Comparison of ENCODE assay signal across 9 cellular contexts in the genomic region with DNA sequence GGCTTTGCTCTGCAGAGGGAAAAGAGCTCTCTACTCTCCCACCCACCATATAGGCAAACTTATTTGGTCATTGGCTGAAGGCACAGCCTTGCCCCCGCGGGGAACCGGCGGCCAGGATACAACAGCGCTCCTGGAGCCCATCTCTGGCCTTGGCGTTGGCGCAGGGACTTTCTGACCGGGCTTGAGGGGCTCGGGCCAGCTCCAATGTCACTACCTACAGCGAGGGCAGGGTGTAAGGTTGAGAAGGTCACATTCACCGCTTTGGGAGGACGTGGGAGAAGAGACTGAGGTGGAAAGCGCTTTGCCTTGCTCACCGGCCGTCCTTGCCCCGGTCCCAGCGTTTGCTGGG. TPM values are rescaled to one million over a fixed set of nuclear protein-coding genes. Genes with fewer than 3 reads are reported as not detected.
DNase-seq lines count a peak whose midpoint lies in the region; FAIRE-seq and TF ChIP-seq lines count a peak whose summit lies in the region.
"Had no signal": no experiment of that assay in that cellular context is flagged by ENCODE, and none has a peak within 500 bp of the region (broad histone marks: within the 10 kb centered on the region; RNA-seq: fewer than 3 reads in every experiment).

No MANE protein-coding gene starts in this region.

- no peak for TF ChIP-seq CTCF in neural crest cell (conservative IDR thresholded peaks at IDR 0.05)

- peak overlapping the region; percentile 68 for H3K4me3 ChIP-seq in Jurkat, Clone E6-1 (ENCODE audit: low read length)
- H3K4me3 ChIP-seq in adipocyte (ENCODE audit: low read length): peak overlapping the region; percentile 52

- no peaks in the 10 kb centered on the region for H3K36me3 Mint-ChIP-seq in neural crest cell (ENCODE audit: low read depth)

- DNase-seq in NCI-H1417 (lab: John Stamatoyannopoulos, UW) (peak; percentile 30 to 95 (median 95)), NCI-H1417 treated with DMSO at 0.1 percent for 48 hours (lab: John Stamatoyannopoulos, UW) (no peak), adipocyte (ENCODE audit: low read depth) (no peak), neural crest cell (ENCODE audit: low read depth, low spot score) (peak; percentile 18), GM12891 (ENCODE audit: insufficient read length, low spot score) (no peak), COLO829 (ENCODE audit: low spot score) (no peak), DMS114 treated with DMSO at 0.1 percent for 48 hours (lab: John Stamatoyannopoulos, UW; ENCODE audit: unreplicated experiment) (no peak)
- DNase-seq in Jurkat, Clone E6-1 (ENCODE audit: low read depth, low spot score): no peak

- peaks cover 26% of the 10 kb centered on the region for H3K4me1 ChIP-seq in adipocyte (ENCODE audit: control insufficient read depth, insufficient read depth, low read length)

- H3K4me3 Mint-ChIP-seq in neural crest cell: peak overlapping the region; percentile 91

- no peaks in the 10 kb centered on the region for H3K9me3 Mint-ChIP-seq in neural crest cell

- H3K4me1 Mint-ChIP-seq in neural crest cell: peaks cover 64% of the 10 kb centered on the region

- TF ChIP-seq POLR2A in GM12891 (IDR thresholded peaks at IDR 0.05; ENCODE audit: low read depth, low read length): no peak

- peaks cover 97% of the 10 kb centered on the region for H3K27me3 Mint-ChIP-seq in neural crest cell (ENCODE audit: low read depth)

- H3K27me3 ChIP-seq in adipocyte (replicated peaks; ENCODE audit: control insufficient read depth, insufficient read depth, low read length): peaks cover 89% of the 10 kb centered on the region

- FAIRE-seq in GM12891 (lab: Jason Lieb, UNC): no peak

- H3K9ac ChIP-seq in adipocyte (ENCODE audit: low read length): no peak overlapping the region

- H3K9me3 ChIP-seq in adipocyte (ENCODE audit: control insufficient read depth, low read length): peaks cover 4% of the 10 kb centered on the region
- H3K9me3 ChIP-seq: gastroesophageal sphincter had no signal

- no peak overlapping the region for H3K27ac Mint-ChIP-seq in neural crest cell (ENCODE audit: unreplicated experiment)

- no peaks in the 10 kb centered on the region for H3K36me3 ChIP-seq in adipocyte (ENCODE audit: control insufficient read depth, insufficient read depth, low read length, severe bottlenecking)
- H3K36me3 ChIP-seq: gastroesophageal sphincter had no signal

TF ChIP-seq in GM12891, 5 proteins besides CTCF, POLR2A, EP300 and RAD21:
- TF ChIP-seq POU2F2 (IDR thresholded peaks at IDR 0.05; ENCODE audit: low read depth, low read length) (no peak), SPI1 (IDR thresholded peaks at IDR 0.05; ENCODE audit: low read depth, low read length) (no peak), TAF1 (IDR thresholded peaks at IDR 0.05; ENCODE audit: low read depth, low read length) (no peak), POLR2AphosphoS5 (IDR thresholded peaks at IDR 0.05; ENCODE audit: low read depth, low read length) (no peak), PAX5 (IDR thresholded peaks at IDR 0.05; ENCODE audit: insufficient read depth, low read length, severe bottlenecking) (no peak)

RNA-seq across cellular contexts. Expression of gene ONECUT2, which starts 2.2 kb away (rescaled TPM):
- 3.9 TPM for polyA plus RNA-seq in Jurkat, Clone E6-1 (2012; ENCODE audit: insufficient read depth, insufficient read length)
- 8.2 and 10.8 TPM in 2 replicates for total RNA-seq in neural crest cell
- polyA plus RNA-seq in GM12891 (2012; ENCODE audit: low read depth, missing spikeins): 0.01 TPM

Comparison
In these comparisons a context has a peak if more than half of its experiments do, and no peak if none do; other contexts are left out.
1. DNase-seq: peak in NCI-H1417 (3 of 3) and neural crest cell (single experiment); none in NCI-H1417 treated with DMSO at 0.1 percent for 48 hours (single experiment), Jurkat, Clone E6-1 (single experiment), adipocyte (single experiment), GM12891 (single experiment), COLO829 (single experiment) and DMS114 treated with DMSO at 0.1 percent for 48 hours (single experiment).